ENCODE assay signal across 1 cellular context in genomic region chr22:23069502-23070357, GRCh38.
TF ChIP-seq lines count a peak whose summit lies in the region.

No MANE protein-coding gene starts in this region.

TF ChIP-seq in H1, 55 proteins besides CTCF, POLR2A, EP300 and RAD21:
- TF ChIP-seq BRCA1 (IDR thresholded peaks at IDR 0.05; ENCODE audit: low read depth, low read length) (no peak), TCF12 (IDR thresholded peaks at IDR 0.05; ENCODE audit: low read depth, low read length) (no peak), EZH2 (IDR thresholded peaks at IDR 0.05; ENCODE audit: low read depth, low read length, severe bottlenecking) (peak; percentile 36), SP2 (IDR thresholded peaks at IDR 0.05; ENCODE audit: low read length) (peak; percentile 46; the same call in 1 of the 2 replicates), CHD1 (IDR thresholded peaks at IDR 0.05; ENCODE audit: low read depth, low read length) (no peak), CBX5 (IDR thresholded peaks at IDR 0.05; ENCODE audit: low read depth, low read length) (no peak), CREB1 (IDR thresholded peaks at IDR 0.05) (no peak; the same call in 1 of the 2 replicates), TAF1 (IDR thresholded peaks at IDR 0.05; ENCODE audit: low read depth, low read length) (no peak), CHD2 (IDR thresholded peaks at IDR 0.05; ENCODE audit: low read length) (peak; percentile 85), SIN3A (conservative IDR thresholded peaks at IDR 0.05 in 1 of 2, IDR thresholded peaks at IDR 0.05 in 1 of 2; ENCODE audit: low read depth in 1 of 2, low read length in 2 of 2) (peak; percentile 44 to 72; a peak in 2 of 4 replicates), SP1 (IDR thresholded peaks at IDR 0.05; ENCODE audit: low read depth, low read length) (peak; percentile 86), NRF1 (IDR thresholded peaks at IDR 0.05; ENCODE audit: low read depth, low read length) (no peak), KDM4A (IDR thresholded peaks at IDR 0.05; ENCODE audit: low read depth, low read length, severe bottlenecking) (peak; percentile 71), JUND (IDR thresholded peaks at IDR 0.05; ENCODE audit: low read length) (no peak), ZNF274 (IDR thresholded peaks at IDR 0.05; ENCODE audit: borderline replicate concordance, extremely low read depth, low read length) (no peak), ASH2L (IDR thresholded peaks at IDR 0.05; ENCODE audit: low read length) (no peak), BACH1 (IDR thresholded peaks at IDR 0.05; ENCODE audit: low read length) (peak; percentile 55), CTBP2 (IDR thresholded peaks at IDR 0.05; ENCODE audit: borderline replicate concordance, insufficient read depth, insufficient read length, low read length) (no peak), BCL11A (IDR thresholded peaks at IDR 0.05; ENCODE audit: low read depth in 2 of 2, low read length in 2 of 2) (no peak), POU5F1 (IDR thresholded peaks at IDR 0.05; ENCODE audit: low read depth, low read length) (no peak)
- TF ChIP-seq, protein P1, sequence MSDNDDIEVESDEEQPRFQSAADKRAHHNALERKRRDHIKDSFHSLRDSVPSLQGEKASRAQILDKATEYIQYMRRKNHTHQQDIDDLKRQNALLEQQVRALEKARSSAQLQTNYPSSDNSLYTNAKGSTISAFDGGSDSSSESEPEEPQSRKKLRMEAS (IDR thresholded peaks at IDR 0.05) = peak; percentile 42; the same call in 1 of the 2 replicates
- TF ChIP-seq, protein P2, sequence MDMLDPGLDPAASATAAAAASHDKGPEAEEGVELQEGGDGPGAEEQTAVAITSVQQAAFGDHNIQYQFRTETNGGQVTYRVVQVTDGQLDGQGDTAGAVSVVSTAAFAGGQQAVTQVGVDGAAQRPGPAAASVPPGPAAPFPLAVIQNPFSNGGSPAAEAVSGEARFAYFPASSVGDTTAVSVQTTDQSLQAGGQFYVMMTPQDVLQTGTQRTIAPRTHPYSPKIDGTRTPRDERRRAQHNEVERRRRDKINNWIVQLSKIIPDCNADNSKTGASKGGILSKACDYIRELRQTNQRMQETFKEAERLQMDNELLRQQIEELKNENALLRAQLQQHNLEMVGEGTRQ (IDR thresholded peaks at IDR 0.05; ENCODE audit: low read length) = no peak
